In the genomic region with DNA sequence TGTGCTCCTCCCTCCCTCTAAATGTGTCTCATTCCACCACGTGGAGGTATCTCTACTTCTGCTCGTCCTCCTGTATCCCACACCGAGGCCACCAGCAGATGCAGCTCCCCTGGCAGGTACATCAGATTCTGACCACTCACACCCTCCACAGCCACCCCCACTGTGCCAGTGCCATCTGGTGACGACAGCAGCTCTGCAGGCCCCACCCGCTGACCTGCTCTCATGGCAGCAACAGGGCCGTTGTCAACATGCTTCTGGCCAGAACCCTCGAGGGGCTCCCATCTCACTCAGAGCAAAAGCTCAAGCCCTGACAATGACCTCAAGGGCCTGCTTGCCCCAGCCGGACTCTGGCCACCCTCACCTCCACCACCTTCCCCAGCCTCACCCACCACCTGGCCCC, we compare ENCODE assay signal across 2 cellular contexts.
TF ChIP-seq lines count a peak whose summit lies in the region.

No MANE protein-coding gene starts in this region.

TF ChIP-seq in H1, 55 proteins besides CTCF, POLR2A, EP300 and RAD21 (continued from another document):
- TF ChIP-seq PHF8 (conservative IDR thresholded peaks at IDR 0.05; ENCODE audit: low read depth, low read length) (no peak), CBX5 (IDR thresholded peaks at IDR 0.05; ENCODE audit: low read depth, low read length) (no peak), POLR2AphosphoS5 (IDR thresholded peaks at IDR 0.05; ENCODE audit: low read depth, low read length) (no peak), SP4 (IDR thresholded peaks at IDR 0.05; ENCODE audit: low read length) (no peak), SIX5 (IDR thresholded peaks at IDR 0.05; ENCODE audit: low read depth, low read length) (no peak), EGR1 (IDR thresholded peaks at IDR 0.05; ENCODE audit: borderline replicate concordance, low read depth, low read length) (no peak), YY1 (IDR thresholded peaks at IDR 0.05; ENCODE audit: low read depth, low read length) (no peak), SP1 (IDR thresholded peaks at IDR 0.05; ENCODE audit: low read depth, low read length) (no peak)
- TF ChIP-seq, protein P1, sequence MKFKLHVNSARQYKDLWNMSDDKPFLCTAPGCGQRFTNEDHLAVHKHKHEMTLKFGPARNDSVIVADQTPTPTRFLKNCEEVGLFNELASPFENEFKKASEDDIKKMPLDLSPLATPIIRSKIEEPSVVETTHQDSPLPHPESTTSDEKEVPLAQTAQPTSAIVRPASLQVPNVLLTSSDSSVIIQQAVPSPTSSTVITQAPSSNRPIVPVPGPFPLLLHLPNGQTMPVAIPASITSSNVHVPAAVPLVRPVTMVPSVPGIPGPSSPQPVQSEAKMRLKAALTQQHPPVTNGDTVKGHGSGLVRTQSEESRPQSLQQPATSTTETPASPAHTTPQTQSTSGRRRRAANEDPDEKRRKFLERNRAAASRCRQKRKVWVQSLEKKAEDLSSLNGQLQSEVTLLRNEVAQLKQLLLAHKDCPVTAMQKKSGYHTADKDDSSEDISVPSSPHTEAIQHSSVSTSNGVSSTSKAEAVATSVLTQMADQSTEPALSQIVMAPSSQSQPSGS (IDR thresholded peaks at IDR 0.05; ENCODE audit: low read length), result no peak
TF ChIP-seq in H1: peak in this region for 0.

TF ChIP-seq in SK-N-SH treated with all-trans-retinoic acid at 6 μM for 48 hours, 23 proteins besides CTCF, POLR2A, EP300 and RAD21 (continued from another document):
- TF ChIP-seq TSHZ2 (CRISPR knock-in tag; IDR thresholded peaks at IDR 0.05) (no peak), ARNTL (CRISPR knock-in tag; IDR thresholded peaks at IDR 0.05; ENCODE audit: borderline replicate concordance, low read depth) (no peak), ZC3H10 (CRISPR knock-in tag; IDR thresholded peaks at IDR 0.05) (no peak), ZNF565 (CRISPR knock-in tag; conservative IDR thresholded peaks at IDR 0.05; ENCODE audit: low read depth) (no peak)
